9 cellular contexts compared by ENCODE assay signal in genomic region chr12:69471667-69472385, GRCh38. TPM values are rescaled to one million over a fixed set of nuclear protein-coding genes. Genes with fewer than 3 reads are reported as not detected.
A peak's percentile ranks its signal among the peaks of the same experiment; 100 is the strongest.
DNase-seq lines count a peak whose midpoint lies in the region; ATAC-seq, FAIRE-seq and TF ChIP-seq lines count a peak whose summit lies in the region.
"Had no signal": no experiment of that assay in that cellular context is flagged by ENCODE, and none has a peak within 500 bp of the region (broad histone marks: within the 10 kb centered on the region; RNA-seq: fewer than 3 reads in every experiment).

No MANE protein-coding gene starts in this region.

- H3K36me3 ChIP-seq in A673 (ENCODE audit: insufficient read depth, low read length, poor library complexity, severe bottlenecking): no peaks in the 10 kb centered on the region
- H3K36me3 ChIP-seq in K562 (ENCODE audit: control insufficient read depth, insufficient read depth, low read length): peaks cover 3% of the 10 kb centered on the region; the same call in 1 of the 3 replicates
- H3K36me3 ChIP-seq in mesendoderm (ENCODE audit: control insufficient read depth, insufficient read depth, low read length): no peaks in the 10 kb centered on the region

- H3K9ac ChIP-seq in K562 (ENCODE audit: insufficient read depth in 1 of 2, low read depth in 2 of 2, low read length in 2 of 2) (peak overlapping the region; percentile 41 to 88; a peak in 1 of 4 replicates), mesendoderm (ENCODE audit: low read length) (peak overlapping the region; percentile 98)

- TF ChIP-seq RAD21 in K562 (CRISPR knock-in tag; conservative IDR thresholded peaks at IDR 0.05 in 1 of 2, IDR thresholded peaks at IDR 0.05 in 1 of 2): no peak

- H3K79me1 ChIP-seq in mesendoderm (ENCODE audit: low read length): peaks cover 8% of the 10 kb centered on the region

- peaks cover 66% of the 10 kb centered on the region for H3K79me2 ChIP-seq in K562 (ENCODE audit: control insufficient read depth, insufficient read depth, low read length)
- H3K79me2 ChIP-seq in mesendoderm (ENCODE audit: control insufficient read depth, insufficient read depth, low read length): peaks cover 50% of the 10 kb centered on the region

- H4K5ac ChIP-seq in mesendoderm (ENCODE audit: low read length): no peak overlapping the region

- H2BK5ac ChIP-seq in mesendoderm (ENCODE audit: low read length): no peak overlapping the region

- WGBS in K562 (ENCODE audit: insufficient coverage, low coverage, missing lambda C conversion rate): 30% methylated on average over 5 of the region's 5 CpGs
- no CpG with 5 or more reads among the region's 5 CpGs for WGBS in mesendoderm (ENCODE audit: extremely low coverage, insufficient coverage, low lambda C conversion rate)

- ATAC-seq in K562: no peak
- no peak for ATAC-seq in HG02798 (IDR thresholded peaks at IDR 0.05; ENCODE audit: poor library complexity, unreplicated experiment)
- ATAC-seq in HG03571 (IDR thresholded peaks at IDR 0.05; ENCODE audit: unreplicated experiment): no peak

- no peak for DNase-seq in A673 (ENCODE audit: low spot score)
- DNase-seq in HFFc6: no peak
- DNase-seq in K562 (ENCODE audit: extremely low read depth in 1 of 4, low spot score in 3 of 4): peak in 3 of 4 experiments; percentile 12 to 33 (median 25)
- no peak for DNase-seq in mesendoderm
- DNase-seq in activated gamma-delta T cell treated with Interleukin-2 at 50 U/mL for 16 hours: no peak
- DNase-seq in NCI-H446 treated with DMSO at 0.1 percent for 48 hours (lab: John Stamatoyannopoulos, UW): no peak

- no peaks in the 10 kb centered on the region for H3K9me3 ChIP-seq in A673 (ENCODE audit: low read depth, low read length, poor library complexity, severe bottlenecking)
- H3K9me3 ChIP-seq in K562 (replicated peaks; ENCODE audit: control insufficient read depth, insufficient read depth, low read depth, low read length): no peaks in the 10 kb centered on the region

- H3K18ac ChIP-seq in mesendoderm (ENCODE audit: low read length): no peak overlapping the region

- H3K4me3 ChIP-seq in A673 (ENCODE audit: low read depth, low read length, poor library complexity, severe bottlenecking) (peak overlapping the region; percentile 90), K562 (peak overlapping the region; percentile 99; the same call in 1 of the 2 replicates), mesendoderm (ENCODE audit: low read length) (no peak overlapping the region)

- no peaks in the 10 kb centered on the region for H3K9me1 ChIP-seq in K562 (ENCODE audit: control insufficient read depth, insufficient read depth, low read length)

- H2AFZ ChIP-seq in K562 (ENCODE audit: low read depth, low read length): no peak overlapping the region

- peak overlapping the region; percentile 10 for H3K56ac ChIP-seq in mesendoderm (ENCODE audit: low read length)

- TF ChIP-seq POLR2A in K562 (conservative IDR thresholded peaks at IDR 0.05): no peak

- no peak for TF ChIP-seq EP300 in K562 (IDR thresholded peaks at IDR 0.05; ENCODE audit: low read length)

- no peak overlapping the region for H2BK120ac ChIP-seq in mesendoderm (ENCODE audit: low read depth, low read length)

- peaks cover 11% of the 10 kb centered on the region; the same call in 1 of the 2 replicates for H4K20me1 ChIP-seq in K562 (replicated peaks; ENCODE audit: control insufficient read depth, insufficient read depth, low read length)

- intact Hi-C loops in A673 (cut with micrococcal nuclease; ENCODE audit: unreplicated experiment) (loop anchor here (2.0 kb wide), 1 partner anchor 99 kb away; no protein-coding TSS in a partner anchor), K562 (cut with micrococcal nuclease) (loop anchor here (2.0 to 10.0 kb wide), 4 partner anchors 45 to 167 kb away; partner anchors contain the start of gene YEATS4)

- no peak overlapping the region for H3K23ac ChIP-seq in mesendoderm (ENCODE audit: low read length)

- no peak overlapping the region for H3K27ac Mint-ChIP-seq in HFFc6

- no peak overlapping the region for H4K8ac ChIP-seq in mesendoderm (ENCODE audit: low read depth, low read length)

- peaks cover 36% of the 10 kb centered on the region for H3K4me1 ChIP-seq in A673 (ENCODE audit: insufficient read depth, low read length, poor library complexity, severe bottlenecking)
- peaks cover 6 to 23% of the 10 kb centered on the region in 2 experiments for H3K4me1 ChIP-seq in K562 (replicated peaks in 1 of 2; ENCODE audit: control insufficient read depth in 2 of 2, insufficient read depth in 2 of 2, low read length in 2 of 2)
- H3K4me1 ChIP-seq in mesendoderm (ENCODE audit: control insufficient read depth, low read depth, low read length): peaks cover 2% of the 10 kb centered on the region

- no peak overlapping the region for H3K4ac ChIP-seq in mesendoderm (ENCODE audit: low read depth, low read length)

- H3K27me3 ChIP-seq in A673 (replicated peaks; ENCODE audit: insufficient read depth, low read depth, low read length, poor library complexity): no peaks in the 10 kb centered on the region
- no peaks in the 10 kb centered on the region for H3K27me3 ChIP-seq in K562 (ENCODE audit: control insufficient read depth in 2 of 2, insufficient read depth in 2 of 2, low read length in 2 of 2)
- no peaks in the 10 kb centered on the region for H3K27me3 ChIP-seq in mesendoderm (ENCODE audit: insufficient read depth, low read length, poor library complexity)

- H2AK5ac ChIP-seq in mesendoderm (ENCODE audit: low read length): no peak overlapping the region

- H3K27me3 Mint-ChIP-seq in HFFc6 (ENCODE audit: insufficient read depth): peaks cover 4% of the 10 kb centered on the region

- no peak overlapping the region for H3K27ac ChIP-seq in A673 (ENCODE audit: low read depth, low read length, poor library complexity, severe bottlenecking)
- H3K27ac ChIP-seq in K562 (ENCODE audit: extremely low read depth, low read depth, low read length): no peak overlapping the region
- no peak overlapping the region for H3K27ac ChIP-seq in mesendoderm (ENCODE audit: low read depth, low read length)

- in situ Hi-C loops in K562 (cut with MboI): no loop called here

- TF ChIP-seq CTCF in A673 (conservative IDR thresholded peaks at IDR 0.05; ENCODE audit: low read depth, low read length) (no peak), HFFc6 (IDR thresholded peaks at IDR 0.05) (no peak), K562 (IDR thresholded peaks at IDR 0.05 in 2 of 3, conservative IDR thresholded peaks at IDR 0.05 in 1 of 3; ENCODE audit: insufficient read depth in 2 of 3, low read depth in 1 of 3, low read length in 3 of 3) (no peak)

- no TSS peak for BruUV-seq in A673 (replicated peaks; lab: Mats Ljungman, UMichigan)
- no TSS peak for BruUV-seq in K562 (replicated peaks; lab: Mats Ljungman, UMichigan)

- POLR2A ChIA-PET in A673 (lab: Charles Lee; ENCODE audit: low non-redundant PET) (no interaction called here), K562 (lab: Yijun Ruan, JAX) (no interaction called here)

- no peak overlapping the region for H2BK15ac ChIP-seq in mesendoderm (replicated peaks; ENCODE audit: low read depth)

- H3K4me1 Mint-ChIP-seq in HFFc6 (ENCODE audit: low read depth): peaks cover 86% of the 10 kb centered on the region

- H3K4me3 Mint-ChIP-seq in HFFc6: peak overlapping the region; percentile 98

- peak; percentile 35 for FAIRE-seq in K562 (lab: Jason Lieb, UNC)
- FAIRE-seq: G401.6 had no signal

- peaks cover 12% of the 10 kb centered on the region; the same call in 1 of the 2 replicates for H3K36me3 Mint-ChIP-seq in HFFc6 (ENCODE audit: low read depth)

- CTCF ChIA-PET in A673 (lab: Charles Lee) (no interaction called here), K562 (lab: Yijun Ruan, JAX; ENCODE audit: low intra/inter-chr PET ratio) (interaction anchor here (0.7 to 2.4 kb wide), 2 partner anchors 34 to 98 kb away, joined by 3 to 9 read pairs; no protein-coding TSS in a partner anchor)

- H3K4me2 ChIP-seq in K562 (ENCODE audit: insufficient read depth, low read length) (peak overlapping the region; percentile 89), mesendoderm (ENCODE audit: low read length) (peak overlapping the region; percentile 7)

- no peaks in the 10 kb centered on the region for H3K9me3 Mint-ChIP-seq in HFFc6

RNA-seq across cellular contexts. Expression of gene FRS2, which starts 1.6 kb away (rescaled TPM):
- total RNA-seq in A673 (2021): 34.2 and 34.5 TPM in 2 replicates
- total RNA-seq in HFFc6 (2021; fragmentation: NEBNext Ultra II Directional; extraction: Animal tissue kit (Norgen Biotek cat#: 25700)): 10 to 100 TPM; 26.5 to 35.8 (median 31.1) TPM
- 11.4 and 24.6 TPM in 2 replicates for total RNA-seq in K562 (2011; cell fraction: chromatin; rRNA removed; ENCODE audit: low replicate concordance)
- 15.5 and 16.3 TPM in 2 replicates for total RNA-seq in K562 (2011; cell fraction: nucleolus; rRNA removed)
- total RNA-seq in K562 (2011; cell fraction: nucleoplasm; rRNA removed): 16.4 and 19.5 TPM in 2 replicates
- 3.9 and 5.8 TPM in 2 replicates for total RNA-seq in K562 (2014; rRNA removed)
- 6.4 and 8.1 TPM in 2 replicates for total RNA-seq in K562 (2014; rRNA removed; fragmentation: Illumina TruSeq; extraction: Trizol)
- total RNA-seq in K562 (2015; rRNA removed; fragmentation: Illumina TruSeq; extraction: Trizol): 9.1 and 9.4 TPM in 2 replicates
- 8.3 and 8.5 TPM in 2 replicates for total RNA-seq in K562 (2021)
- polyA plus RNA-seq in K562 (2011; rRNA removed): 8.2 and 8.8 TPM in 2 replicates
- polyA plus RNA-seq in K562 (2011; cell fraction: cytosol; rRNA removed): 1.9 and 3.7 TPM in 2 replicates
- 9.8 and 12.2 TPM in 2 replicates for polyA plus RNA-seq in K562 (2011; cell fraction: nucleus; rRNA removed)
- 4.3 TPM in 2 replicates for polyA plus RNA-seq in K562 (2012)
- 5.3 and 6.0 TPM in 2 replicates for polyA plus RNA-seq in K562 (2014; fragmentation: Illumina TruSeq; extraction: Trizol)
- 1 to 10 TPM; 1.0 to 1.5 TPM for polyA plus RNA-seq in K562 (2014; fragmentation: Nextera tagmentation; extraction: Ambion mirVana)
- 3.4 and 3.7 TPM in 2 replicates for polyA plus RNA-seq in K562 (2014; rRNA removed)
- polyA minus RNA-seq in K562 (2011; rRNA and poly(A)+ RNA removed): 17.4 and 20.9 TPM in 2 replicates
- polyA minus RNA-seq in K562 (2011; cell fraction: cytosol; rRNA and poly(A)+ RNA removed): 4.6 and 5.4 TPM in 2 replicates
- polyA minus RNA-seq in K562 (2011; cell fraction: nucleus; rRNA and poly(A)+ RNA removed): 20.5 and 23.0 TPM in 2 replicates
- polyA plus RNA-seq in mesendoderm (2013, experiment 1 of 2): 18.5 TPM
- polyA plus RNA-seq in mesendoderm (2013, experiment 2 of 2): 18.4 TPM

Comparison
In these comparisons a context has a peak if more than half of its experiments do, and no peak if none do; other contexts are left out.
1. DNase-seq: peak in K562 (3 of 4); none in A673 (single experiment), HFFc6 (single experiment), mesendoderm (single experiment), activated gamma-delta T cell treated with Interleukin-2 at 50 U/mL for 16 hours (single experiment) and NCI-H446 treated with DMSO at 0.1 percent for 48 hours (single experiment).